18 cellular contexts compared by ENCODE assay signal in genomic region chr19:658059-658839, GRCh38. TPM values are rescaled to one million over a fixed set of nuclear protein-coding genes. Genes with fewer than 3 reads are reported as not detected.
DNase-seq lines count a peak whose midpoint lies in the region; ATAC-seq and TF ChIP-seq lines count a peak whose summit lies in the region.
"Had no signal": no experiment of that assay in that cellular context is flagged by ENCODE, and none has a peak within 500 bp of the region (broad histone marks: within the 10 kb centered on the region; RNA-seq: fewer than 3 reads in every experiment).

No MANE protein-coding gene starts in this region.

- H3K4me3 ChIP-seq in spleen = peak overlapping the region in 3 of 8 donors; percentile 9 to 100 (median 99)
- H3K4me3 ChIP-seq in ascending aorta = no peak overlapping the region
- no peak overlapping the region for H3K4me3 ChIP-seq in thyroid gland (replicated peaks in 1 of 3)

- H3K9me3 ChIP-seq in T-helper 17 cell (ENCODE audit: control insufficient read depth, low read length, poor library complexity, severe bottlenecking) (no peaks in the 10 kb centered on the region), spleen (no peaks in the 10 kb centered on the region), ascending aorta (no peaks in the 10 kb centered on the region), thyroid gland (no peaks in the 10 kb centered on the region)

- intact Hi-C loops in activated naive CD4-positive, alpha-beta T cell treated with anti-CD3 and anti-CD28 coated beads for 36 hours (cut with micrococcal nuclease) = no loop called here
- intact Hi-C loops in spleen (cut with DNase I; ENCODE audit: low total_unique reads) (no loop called here), ascending aorta (cut with DNase I) (no loop called here), thyroid gland (cut with DNase I) (no loop called here)

- DNase-seq in activated naive CD4-positive, alpha-beta T cell treated with anti-CD3 and anti-CD28 coated beads for 36 hours = no peak
- DNase-seq in activated naive CD4-positive, alpha-beta T cell (lab: John Stamatoyannopoulos, UW) = no peak
- DNase-seq in T-helper 17 cell (no peak), immature natural killer cell (no peak), spleen (peak; percentile 76), ascending aorta (ENCODE audit: low spot score in 2 of 2) (no peak), activated gamma-delta T cell treated with Interleukin-2 at 50 U/mL for 16 hours (no peak), thyroid gland (no peak)
- DNase-seq: activated CD4-positive, alpha-beta T cell treated with anti-CD3 and anti-CD28 coated beads for 48 hours; activated effector memory CD4-positive, alpha-beta T cell treated with Interleukin-2 at 50 U/mL for 16 hours; HCEC 1CT; head of caudate nucleus; NCI-H2081; NCI-H82; substantia nigra had no signal

- peaks cover 0 to 62% (median 25%) of the 10 kb centered on the region in 6 donors for H3K36me3 ChIP-seq in spleen
- peaks cover 8 to 15% of the 10 kb centered on the region in 2 donors for H3K36me3 ChIP-seq in ascending aorta
- no peaks in the 10 kb centered on the region for H3K36me3 ChIP-seq in thyroid gland

- no peaks in the 10 kb centered on the region for H3K9me3 Mint-ChIP-seq in activated naive CD4-positive, alpha-beta T cell treated with anti-CD3 and anti-CD28 coated beads for 36 hours
- no peaks in the 10 kb centered on the region for H3K9me3 Mint-ChIP-seq in immature natural killer cell

- peaks cover 37% of the 10 kb centered on the region for H3K36me3 Mint-ChIP-seq in activated naive CD4-positive, alpha-beta T cell treated with anti-CD3 and anti-CD28 coated beads for 36 hours (ENCODE audit: low read depth)
- H3K36me3 Mint-ChIP-seq in T-helper 17 cell (ENCODE audit: low read depth) (no peaks in the 10 kb centered on the region), immature natural killer cell (no peaks in the 10 kb centered on the region)

- no peak for ATAC-seq in T-helper 17 cell

- TF ChIP-seq CTCF in spleen (IDR thresholded peaks at IDR 0.05 in 8 of 11, conservative IDR thresholded peaks at IDR 0.05 in 3 of 11) (no peak), ascending aorta (IDR thresholded peaks at IDR 0.05) (no peak), thyroid gland (IDR thresholded peaks at IDR 0.05) (no peak)

- H3K27ac ChIP-seq in spleen (peak overlapping the region; percentile 61 to 99 (median 98)), ascending aorta (no peak overlapping the region), thyroid gland (no peak overlapping the region)

- no peak overlapping the region for H3K4me3 Mint-ChIP-seq in activated naive CD4-positive, alpha-beta T cell treated with anti-CD3 and anti-CD28 coated beads for 36 hours
- H3K4me3 Mint-ChIP-seq in T-helper 17 cell = peak overlapping the region; percentile 96
- H3K4me3 Mint-ChIP-seq in immature natural killer cell = peak overlapping the region; percentile 40 to 96 (median 70)

- CTCF ChIA-PET in activated naive CD4-positive, alpha-beta T cell treated with anti-CD3 and anti-CD28 coated beads for 36 hours (lab: Charles Lee) = no interaction called here

- H3K4me1 ChIP-seq in spleen = peaks cover 46 to 92% (median 78%) of the 10 kb centered on the region in 6 donors
- H3K4me1 ChIP-seq in ascending aorta = peaks cover 11 to 22% of the 10 kb centered on the region in 2 donors
- peaks cover 20 to 30% of the 10 kb centered on the region in 2 donors for H3K4me1 ChIP-seq in thyroid gland

- no peaks in the 10 kb centered on the region for H3K27me3 Mint-ChIP-seq in activated naive CD4-positive, alpha-beta T cell treated with anti-CD3 and anti-CD28 coated beads for 36 hours (ENCODE audit: low read depth)
- H3K27me3 Mint-ChIP-seq in T-helper 17 cell = no peaks in the 10 kb centered on the region
- peaks cover 27 to 44% (median 33%) of the 10 kb centered on the region in 3 donors for H3K27me3 Mint-ChIP-seq in immature natural killer cell (ENCODE audit: low read depth in 3 of 3)

- H3K27ac Mint-ChIP-seq in activated naive CD4-positive, alpha-beta T cell treated with anti-CD3 and anti-CD28 coated beads for 36 hours = peak overlapping the region; percentile 65
- H3K27ac Mint-ChIP-seq in T-helper 17 cell = peak overlapping the region; percentile 100
- peak overlapping the region; percentile 88 to 99 (median 95) for H3K27ac Mint-ChIP-seq in immature natural killer cell

- TF ChIP-seq POLR2A in spleen (IDR thresholded peaks at IDR 0.05) (no peak), thyroid gland (IDR thresholded peaks at IDR 0.05) (no peak)

- H3K27me3 ChIP-seq in spleen (replicated peaks in 1 of 7) (no peaks in the 10 kb centered on the region), ascending aorta (no peaks in the 10 kb centered on the region), thyroid gland (no peaks in the 10 kb centered on the region)

- H3K4me1 Mint-ChIP-seq in activated naive CD4-positive, alpha-beta T cell treated with anti-CD3 and anti-CD28 coated beads for 36 hours (ENCODE audit: low read depth) = peaks cover 49% of the 10 kb centered on the region
- peaks cover 49% of the 10 kb centered on the region for H3K4me1 Mint-ChIP-seq in T-helper 17 cell
- peaks cover 49 to 72% of the 10 kb centered on the region in 2 donors for H3K4me1 Mint-ChIP-seq in immature natural killer cell

- 70 to 87% (median 81%) methylated on average over 7 to 33 of the region's 33 CpGs for WGBS in spleen, 5 donors
- 87 to 97% methylated on average over 11 to 21 of the region's 33 CpGs for WGBS in thyroid gland, 2 donors

RNA-seq across cellular contexts. Expression of gene RNF126, which starts 4.8 kb away (rescaled TPM):
- total RNA-seq in activated naive CD4-positive, alpha-beta T cell treated with anti-CD3 and anti-CD28 coated beads for 36 hours = 100 to 1,000 TPM in 1 of 2 experiments, 10 to 100 TPM in 1; 99.5 to 108 TPM
- total RNA-seq in T-helper 17 cell = 100 to 1,000 TPM; 105 to 126 TPM
- polyA plus RNA-seq in immature natural killer cell = 100 to 1,000 TPM in 1 of 3 donors, 10 to 100 TPM in 2; 78.7 to 119 (median 94.4) TPM
- 10 to 100 TPM; 49.2 to 95.1 (median 57.7) TPM for total RNA-seq in spleen
- polyA plus RNA-seq in spleen = 10 to 100 TPM; 38.1 to 55.3 (median 45.0) TPM
- total RNA-seq in ascending aorta = 39.0 TPM
- total RNA-seq in thyroid gland = 10 to 100 TPM; 41.4 to 55.5 (median 53.5) TPM

RNA-seq across cellular contexts. Expression of gene FSTL3, which starts 17.9 kb away (rescaled TPM):
- 1 to 10 TPM; 9.3 to 9.8 TPM for total RNA-seq in activated naive CD4-positive, alpha-beta T cell treated with anti-CD3 and anti-CD28 coated beads for 36 hours
- 1 to 10 TPM; 1.3 to 2.0 TPM for total RNA-seq in T-helper 17 cell
- 1 to 10 TPM in 2 of 3 donors, not detected in 1; 1.4 to 2.6 TPM for polyA plus RNA-seq in immature natural killer cell
- 10 to 100 TPM; 11.5 to 43.4 (median 16.6) TPM for total RNA-seq in spleen
- polyA plus RNA-seq in spleen = 10 to 100 TPM in 2 of 3 donors, 1 to 10 TPM in 1; 5.6 to 31.2 (median 10.9) TPM
- 541 TPM for total RNA-seq in ascending aorta
- 10 to 100 TPM; 16.2 to 73.4 (median 62.9) TPM for total RNA-seq in thyroid gland

RNA-seq across cellular contexts. Expression of gene FGF22, which starts 18.6 kb away (rescaled TPM):
- not detected for total RNA-seq in activated naive CD4-positive, alpha-beta T cell treated with anti-CD3 and anti-CD28 coated beads for 36 hours
- total RNA-seq in T-helper 17 cell (under 1 TPM; 0.65 to 0.68 TPM), spleen (under 1 TPM in 2 of 7 donors, not detected in 5; 0.27 to 0.61 TPM), ascending aorta (not detected), thyroid gland (not detected)
- polyA plus RNA-seq in immature natural killer cell (under 1 TPM in 1 of 3 donors, not detected in 2; 0.54 TPM), spleen (under 1 TPM in 2 of 3 donors, not detected in 1; 0.10 to 0.20 TPM)
- total RNA-seq: bronchial epithelial cell; T-helper 2 cell treated with Interferon-gamma antibody and Interleukin-4, amounts not matched to agents 100 ng/mL and 5 ng/mL, for 36 hours had no signal

RNA-seq across cellular contexts. Expression of gene POLRMT, which starts 24.9 kb away (rescaled TPM):
- total RNA-seq in activated naive CD4-positive, alpha-beta T cell treated with anti-CD3 and anti-CD28 coated beads for 36 hours = 10 to 100 TPM; 63.8 to 65.6 TPM
- total RNA-seq in T-helper 17 cell (10 to 100 TPM; 61.3 to 64.7 TPM), spleen (10 to 100 TPM; 28.6 to 55.6 (median 49.7) TPM), ascending aorta (26.8 TPM), thyroid gland (10 to 100 TPM; 23.2 to 39.7 (median 33.1) TPM)
- polyA plus RNA-seq in immature natural killer cell (10 to 100 TPM; 26.6 to 38.1 (median 37.5) TPM), spleen (100 to 1,000 TPM in 2 of 3 donors, 10 to 100 TPM in 1; 67.8 to 105 (median 102) TPM)

RNA-seq across cellular contexts. Expression of gene PRSS57, which starts 37.0 kb away (rescaled TPM):
- not detected for total RNA-seq in activated naive CD4-positive, alpha-beta T cell treated with anti-CD3 and anti-CD28 coated beads for 36 hours
- total RNA-seq in T-helper 17 cell (not detected), spleen (1 to 10 TPM in 2 of 7 donors, under 1 TPM in 3, not detected in 2; 0.46 to 2.5 (median 0.60) TPM), ascending aorta (not detected), thyroid gland (not detected)
- polyA plus RNA-seq in immature natural killer cell (10 to 100 TPM in 1 of 3 donors, 1 to 10 TPM in 2; 5.8 to 41.4 (median 6.3) TPM), spleen (under 1 TPM; 0.24 to 0.70 (median 0.27) TPM)
- total RNA-seq: A673; bronchial epithelial cell; T-helper 2 cell treated with Interferon-gamma antibody and Interleukin-4, amounts not matched to agents 100 ng/mL and 5 ng/mL, for 36 hours had no signal

Comparison
In these comparisons a context has a peak if more than half of its experiments do, and no peak if none do; other contexts are left out.
1. H3K27ac ChIP-seq: peak in spleen (8 of 8); none in ascending aorta (0 of 2) and thyroid gland (0 of 3).
2. Peak in every context shown above with its lines, with median percentiles within 50 percentile points of each other: H3K27ac Mint-ChIP-seq.